ENCODE assay signal across 8 cellular contexts in genomic region chr4:82049294-82049693, GRCh38.
"Had no signal": no experiment of that assay in that cellular context is flagged by ENCODE, and none has a peak within 500 bp of the region (broad histone marks: within the 10 kb centered on the region; RNA-seq: fewer than 3 reads in every experiment).

No MANE protein-coding gene starts in this region.

- ATAC-seq: GM23338, HCT116 had no signal

- H3K27ac Mint-ChIP-seq: GM23338, H9, HFFc6 had no signal

- H3K9me3 Mint-ChIP-seq: GM23338, H9 had no signal

- H3K4me3 Mint-ChIP-seq: GM23338, H9, HFFc6 had no signal

- DNase-seq: GM23248, GOT3, H7, H9, HCEC 1CT, HFFc6 had no signal
